In genomic region chr3:5384557-5384956, GRCh38 we compare ENCODE assay signal across 21 cellular contexts.
"Had no signal": no experiment of that assay in that cellular context is flagged by ENCODE, and none has a peak within 500 bp of the region (broad histone marks: within the 10 kb centered on the region; RNA-seq: fewer than 3 reads in every experiment).

No MANE protein-coding gene starts in this region.

- H3K27ac ChIP-seq: lower lobe of right lung, neutrophil, pancreas, right lobe of liver, stomach, thyroid gland had no signal

- H3K4me2 ChIP-seq: smooth muscle cell had no signal

- H3K27me3 ChIP-seq: neutrophil, pancreas, right lobe of liver, stomach, thyroid gland had no signal

- DNase-seq: cortex of kidney; hypothalamus; left ventricle myocardium superior; lower lobe of right lung; mucosa of descending colon; naive B cell; pancreas; right lobe of liver; stimulated activated CD4-positive, alpha-beta T cell treated with anti-CD3 and anti-CD28 coated beads, Interleukin-12 subunit alpha, Interleukin-12 subunit beta, amount 100 ng/mL, for 4 hours; stimulated activated CD4-positive, alpha-beta T cell treated with anti-CD3 and anti-CD28 coated beads, Interleukin-1b, Interleukin-23, amount 100 ng/mL, for 48 hours; stimulated activated CD4-positive, alpha-beta T cell treated with anti-CD3 and anti-CD28 coated beads, Interleukin-4, amount 100 ng/mL, for 1 hour; stimulated activated CD8-positive, alpha-beta memory T cell treated with anti-CD3 and anti-CD28 coated beads, Interleukin-4, amount 100 ng/mL, for 48 hours; stimulated activated naive CD4-positive, alpha-beta T cell; stomach; thyroid gland; trophoblast cell had no signal

- H3K4me3 ChIP-seq: lower lobe of right lung, mucosa of descending colon, pancreas, right lobe of liver, smooth muscle cell, stomach, thyroid gland had no signal

- H3K36me3 ChIP-seq: lower lobe of right lung, neutrophil, pancreas, right lobe of liver, stomach, thyroid gland had no signal

- H3K4me1 ChIP-seq: lower lobe of right lung, pancreas, right lobe of liver, stomach, thyroid gland had no signal

- FAIRE-seq: frontal cortex, keratinocyte, pancreas had no signal

- ATAC-seq: left ventricle myocardium superior; lower lobe of right lung; mucosa of descending colon; natural killer cell treated with Interleukin-12 subunit alpha and Interleukin-12 subunit beta and Interleukin-15 and Interleukin-18, amount 100 ng/mL, for 72 hours; pancreas; right lobe of liver had no signal

- H3K9me3 ChIP-seq: lower lobe of right lung, mucosa of descending colon, neutrophil, pancreas, right lobe of liver, thyroid gland had no signal
